24 cellular contexts compared by ENCODE assay signal in genomic region chr14:58820032-58820431, GRCh38.
DNase-seq lines count a peak whose midpoint lies in the region; ATAC-seq and TF ChIP-seq lines count a peak whose summit lies in the region.
"Had no signal": no experiment of that assay in that cellular context is flagged by ENCODE, and none has a peak within 500 bp of the region (broad histone marks: within the 10 kb centered on the region; RNA-seq: fewer than 3 reads in every experiment).

No MANE protein-coding gene starts in this region.

- H3K4me3 ChIP-seq in GM23338 (no peak overlapping the region), OCI-LY3 (ENCODE audit: low read length) (no peak overlapping the region), osteoblast (ENCODE audit: insufficient read depth, low read length) (no peak overlapping the region), MG63 (no peak overlapping the region)
- H3K4me3 ChIP-seq: BLaER1, GM12878 had no signal

- H3F3A ChIP-seq in GM23338 (replicated peaks; ENCODE audit: low read depth), result no peaks in the 10 kb centered on the region

- H3K36me3 ChIP-seq in GM23338 (ENCODE audit: insufficient read depth) (no peaks in the 10 kb centered on the region), OCI-LY3 (replicated peaks; ENCODE audit: low read depth, low read length) (no peaks in the 10 kb centered on the region), osteoblast (ENCODE audit: insufficient read depth, low read length) (no peaks in the 10 kb centered on the region), MG63 (no peaks in the 10 kb centered on the region)
- H3K36me3 ChIP-seq: BE2C, BLaER1 had no signal

- 0 out of 3 replicates have a peak, but pooled peaks cover 2% of the 10 kb centered on the region for H3K4me1 Mint-ChIP-seq in GM23338
- peaks cover 57% of the 10 kb centered on the region for H3K4me1 Mint-ChIP-seq in chondrocyte (ENCODE audit: low read depth)
- H3K4me1 Mint-ChIP-seq: CD4-positive, alpha-beta memory T cell; CD8-positive, alpha-beta memory T cell had no signal

- H3K4me3 Mint-ChIP-seq in GM23338 (no peak overlapping the region), chondrocyte (ENCODE audit: unreplicated experiment) (no peak overlapping the region)
- H3K4me3 Mint-ChIP-seq: CD14-positive monocyte; CD4-positive, alpha-beta memory T cell; CD4-positive, CD25-positive, alpha-beta regulatory T cell; CD8-positive, alpha-beta memory T cell had no signal

- no peak overlapping the region for H3K27ac ChIP-seq in GM23338 (ENCODE audit: low read depth)
- H3K27ac ChIP-seq in OCI-LY3 (ENCODE audit: low read length), result peak overlapping the region; percentile 63
- no peak overlapping the region for H3K27ac ChIP-seq in osteoblast (ENCODE audit: low read depth, low read length)
- H3K27ac ChIP-seq: BLaER1 had no signal

- H3K9me3 ChIP-seq in OCI-LY3 (ENCODE audit: insufficient read depth, low read length), result no peaks in the 10 kb centered on the region
- H3K9me3 ChIP-seq in osteoblast (ENCODE audit: low read depth, low read length), result no peaks in the 10 kb centered on the region
- H3K9me3 ChIP-seq in MG63, result no peaks in the 10 kb centered on the region
- H3K9me3 ChIP-seq: BE2C, BLaER1 had no signal

- H3K9me2 ChIP-seq in GM23338 (ENCODE audit: insufficient read depth), result 0 out of 2 replicates have a peak, but pooled peaks cover 3% of the 10 kb centered on the region

- H3K27ac Mint-ChIP-seq in GM23338, result no peak overlapping the region
- H3K27ac Mint-ChIP-seq in chondrocyte (ENCODE audit: unreplicated experiment), result no peak overlapping the region
- H3K27ac Mint-ChIP-seq: CD4-positive, alpha-beta memory T cell had no signal

- no peaks in the 10 kb centered on the region; the same call in 2 of the 3 replicates for H3K9me3 Mint-ChIP-seq in GM23338
- H3K9me3 Mint-ChIP-seq in chondrocyte (ENCODE audit: low read depth), result no peaks in the 10 kb centered on the region
- H3K9me3 Mint-ChIP-seq: CD14-positive monocyte had no signal

- no peaks in the 10 kb centered on the region for H3K79me2 ChIP-seq in GM23338 (replicated peaks; ENCODE audit: insufficient read depth)
- no peaks in the 10 kb centered on the region for H3K79me2 ChIP-seq in OCI-LY3 (ENCODE audit: low read length)
- H3K79me2 ChIP-seq in osteoblast (ENCODE audit: insufficient read depth, low read length), result no peaks in the 10 kb centered on the region

- no peaks in the 10 kb centered on the region for H3K27me3 ChIP-seq in GM23338 (ENCODE audit: insufficient read depth)
- no peaks in the 10 kb centered on the region for H3K27me3 ChIP-seq in OCI-LY3 (ENCODE audit: low read depth, low read length)
- no peaks in the 10 kb centered on the region for H3K27me3 ChIP-seq in osteoblast (ENCODE audit: insufficient read depth, low read length)
- H3K27me3 ChIP-seq in MG63, result no peaks in the 10 kb centered on the region
- H3K27me3 ChIP-seq: BE2C, BLaER1 had no signal

- TF ChIP-seq CTCF in GM23338 (conservative IDR thresholded peaks at IDR 0.05; ENCODE audit: low read depth in 2 of 2) (no peak), OCI-LY3 (IDR thresholded peaks at IDR 0.05; ENCODE audit: low read depth, low read length) (no peak), osteoblast (IDR thresholded peaks at IDR 0.05; ENCODE audit: extremely low read depth, low read depth, low read length) (no peak), chondrocyte (IDR thresholded peaks at IDR 0.05) (no peak)

- no peak overlapping the region; the same call in 1 of the 2 replicates for H3K9ac ChIP-seq in OCI-LY3 (ENCODE audit: low read length)
- H3K9ac ChIP-seq: BLaER1 had no signal

- no peak for DNase-seq in GM23338 (ENCODE audit: low spot score)
- no peak for DNase-seq in osteoblast (ENCODE audit: insufficient read length, low spot score, missing footprints)
- no peak for DNase-seq in MG63
- DNase-seq in chondrocyte (ENCODE audit: low spot score), result no peak
- no peak for DNase-seq in NCI-H446 (lab: John Stamatoyannopoulos, UW)
- DNase-seq: 8988T; ACHN; BE2C; C1 segment of cervical spinal cord; CD4-positive, alpha-beta memory T cell; CD4-positive, CD25-positive, alpha-beta regulatory T cell; CD8-positive, alpha-beta memory T cell; COR-L47; DMS 273 treated with DMSO at 0.1 percent for 48 hours; DMS153; DMS53; DMS79; DND-41; EL; GDM1 had no signal

- H3K27me3 Mint-ChIP-seq in GM23338 (ENCODE audit: insufficient read depth, low read depth, poor library complexity), result peaks cover 2% of the 10 kb centered on the region
- no peaks in the 10 kb centered on the region for H3K27me3 Mint-ChIP-seq in chondrocyte (ENCODE audit: low read depth)

- H3K4me2 ChIP-seq in GM23338 (no peak overlapping the region), OCI-LY3 (ENCODE audit: low read length) (peak overlapping the region; percentile 25; the same call in 1 of the 2 replicates), osteoblast (ENCODE audit: insufficient read depth, low read length) (no peak overlapping the region)
- H3K4me2 ChIP-seq: BLaER1 had no signal

- ATAC-seq in GM23338, result no peak
- ATAC-seq: GM12878 had no signal

- H4K20me1 ChIP-seq in GM23338 (replicated peaks; ENCODE audit: insufficient read depth), result no peaks in the 10 kb centered on the region
- no peaks in the 10 kb centered on the region for H4K20me1 ChIP-seq in OCI-LY3 (ENCODE audit: insufficient read depth, low read length)
- H4K20me1 ChIP-seq in osteoblast (ENCODE audit: insufficient read depth, low read length), result no peaks in the 10 kb centered on the region
- H4K20me1 ChIP-seq: BLaER1 had no signal

- H2AFZ ChIP-seq in GM23338 (peak overlapping the region; percentile 72; the same call in 1 of the 2 replicates), OCI-LY3 (ENCODE audit: low read depth, low read length) (peak overlapping the region; percentile 80), osteoblast (ENCODE audit: low read length) (peak overlapping the region; percentile 40)

- H3K4me1 ChIP-seq in GM23338 (ENCODE audit: insufficient read depth) (no peaks in the 10 kb centered on the region), OCI-LY3 (ENCODE audit: low read length) (peaks cover 26% of the 10 kb centered on the region), osteoblast (ENCODE audit: insufficient read depth, low read length) (peaks cover 27% of the 10 kb centered on the region)
- H3K4me1 ChIP-seq: BE2C, BLaER1 had no signal

- no peaks in the 10 kb centered on the region for H3K36me3 Mint-ChIP-seq in GM23338 (ENCODE audit: low read depth)
- peaks cover 5% of the 10 kb centered on the region for H3K36me3 Mint-ChIP-seq in chondrocyte (ENCODE audit: low read depth)
- H3K36me3 Mint-ChIP-seq: CD14-positive monocyte; CD4-positive, alpha-beta memory T cell; CD4-positive, CD25-positive, alpha-beta regulatory T cell; CD8-positive, alpha-beta memory T cell had no signal

TF ChIP-seq in GM23338, 12 proteins besides CTCF, POLR2A, EP300 and RAD21 (continues in another document):
- TF ChIP-seq ZNF331 (CRISPR knock-in tag; IDR thresholded peaks at IDR 0.05; ENCODE audit: low read depth) (no peak), ETS1 (IDR thresholded peaks at IDR 0.05) (no peak), STAT1 (IDR thresholded peaks at IDR 0.05; ENCODE audit: unreplicated experiment) (no peak), REST (IDR thresholded peaks at IDR 0.05; ENCODE audit: unreplicated experiment) (no peak), JUNB (IDR thresholded peaks at IDR 0.05; ENCODE audit: unreplicated experiment) (no peak), EZH2 (IDR thresholded peaks at IDR 0.05; ENCODE audit: low read depth, unreplicated experiment) (no peak), NANOG (IDR thresholded peaks at IDR 0.05; ENCODE audit: borderline replicate concordance) (no peak)
